18 cellular contexts compared by ENCODE assay signal in genomic region chr6:52513896-52514295, GRCh38.
DNase-seq lines count a peak whose midpoint lies in the region; ATAC-seq and TF ChIP-seq lines count a peak whose summit lies in the region.
"Had no signal": no experiment of that assay in that cellular context is flagged by ENCODE, and none has a peak within 500 bp of the region (broad histone marks: within the 10 kb centered on the region; RNA-seq: fewer than 3 reads in every experiment).

No MANE protein-coding gene starts in this region.

- H3K4me3 Mint-ChIP-seq in nephron progenitor cell (no peak overlapping the region), type B pancreatic cell (no peak overlapping the region)
- H3K4me3 Mint-ChIP-seq: immature natural killer cell; neural progenitor cell; T-helper 2 cell treated with Interferon-gamma antibody and Interleukin-4, amounts not matched to agents 5 μg/mL and 100 μg/mL, for 36 hours had no signal

- H3K4me1 Mint-ChIP-seq in nephron progenitor cell (peaks cover 55% of the 10 kb centered on the region), type B pancreatic cell (ENCODE audit: unreplicated experiment) (peaks cover 38% of the 10 kb centered on the region)

- WGBS in tibial nerve, 2 donors = 86% methylated on average over 4 of the region's 4 CpGs

- no peak for TF ChIP-seq POLR2A in tibial nerve (IDR thresholded peaks at IDR 0.05)

- H3K27me3 ChIP-seq in Panc1 (ENCODE audit: control insufficient read depth, insufficient read depth, low read length) (no peaks in the 10 kb centered on the region), tibial nerve (no peaks in the 10 kb centered on the region)
- H3K27me3 ChIP-seq: neural progenitor cell had no signal

- TF ChIP-seq CTCF in Panc1 (IDR thresholded peaks at IDR 0.05) (no peak), coronary artery (IDR thresholded peaks at IDR 0.05) (no peak), nephron progenitor cell (IDR thresholded peaks at IDR 0.05) (no peak), tibial nerve (IDR thresholded peaks at IDR 0.05) (no peak), type B pancreatic cell (conservative IDR thresholded peaks at IDR 0.05) (no peak)

- DNase-seq in Panc1 (ENCODE audit: low read depth, low spot score) = no peak
- no peak for DNase-seq in coronary artery (ENCODE audit: low spot score)
- DNase-seq in nephron progenitor cell = no peak
- DNase-seq in tibial nerve (ENCODE audit: low spot score in 2 of 2) = no peak
- DNase-seq in type B pancreatic cell (ENCODE audit: extremely low spot score, unreplicated experiment) = no peak
- no peak for DNase-seq in hypothalamus (lab: John Stamatoyannopoulos, UW)
- no peak for DNase-seq in 8988T
- DNase-seq: activated effector memory CD4-positive, alpha-beta T cell treated with Interleukin-2 at 50 U/mL for 16 hours; amygdala; immature natural killer cell; KG1; NCI-H2081; NCI-H510A treated with DMSO at 0.1 percent for 48 hours; stimulated activated CD4-positive, alpha-beta T cell treated with anti-CD3 and anti-CD28 coated beads, Interleukin-2, amount 100 ng/mL, for 24 hours had no signal

- H3K27ac Mint-ChIP-seq in nephron progenitor cell (peak overlapping the region; percentile 81), type B pancreatic cell (no peak overlapping the region)
- H3K27ac Mint-ChIP-seq: T-helper 2 cell treated with Interferon-gamma antibody and Interleukin-4, amounts not matched to agents 5 μg/mL and 100 μg/mL, for 36 hours had no signal

- H3K4me3 ChIP-seq in Panc1 (ENCODE audit: low read depth in 2 of 2, low read length in 2 of 2) (no peak overlapping the region), coronary artery (no peak overlapping the region), tibial nerve (no peak overlapping the region)
- H3K4me3 ChIP-seq: neural progenitor cell had no signal

- H3K27ac ChIP-seq in Panc1 (ENCODE audit: low read length) (peak overlapping the region; percentile 24; the same call in 1 of the 2 replicates), coronary artery (peak overlapping the region; percentile 44 to 92), tibial nerve (peak overlapping the region; percentile 31 to 97 (median 70))
- H3K27ac ChIP-seq: C4-2B, neural progenitor cell had no signal

- no peaks in the 10 kb centered on the region for H3K27me3 Mint-ChIP-seq in nephron progenitor cell (ENCODE audit: low read depth, poor library complexity)
- H3K27me3 Mint-ChIP-seq in type B pancreatic cell = no peaks in the 10 kb centered on the region

- H3K4me1 ChIP-seq in Panc1 (ENCODE audit: control insufficient read depth, insufficient read depth, low read length) (peaks cover 45% of the 10 kb centered on the region), tibial nerve (peaks cover 3 to 94% (median 61%) of the 10 kb centered on the region in 4 donors)

- H3K36me3 ChIP-seq in Panc1 (ENCODE audit: control insufficient read depth, insufficient read depth, low read length) (peaks cover 7% of the 10 kb centered on the region), tibial nerve (peaks cover 0 to 22% (median 0%) of the 10 kb centered on the region in 3 donors)
- H3K36me3 ChIP-seq: neural progenitor cell had no signal

- H3K9me3 Mint-ChIP-seq in nephron progenitor cell = no peaks in the 10 kb centered on the region
- H3K9me3 Mint-ChIP-seq in type B pancreatic cell = no peaks in the 10 kb centered on the region
- H3K9me3 Mint-ChIP-seq: immature natural killer cell; neural progenitor cell; T-helper 2 cell treated with Interferon-gamma antibody and Interleukin-4, amounts not matched to agents 5 μg/mL and 100 μg/mL, for 36 hours had no signal

- ATAC-seq in Panc1 = no peak
- ATAC-seq: activated CD4-positive, CD25-positive, alpha-beta regulatory T cell treated with anti-CD3 and anti-CD28 coated beads, Interleukin-2, amount 50 U/mL, for 24 hours had no signal

- POLR2A ChIA-PET in Panc1 (lab: Charles Lee) = interaction anchor here (0.6 kb wide), 1 partner anchor 90 kb away, joined by 3 read pairs; no protein-coding TSS in a partner anchor

- H3K9me3 ChIP-seq in Panc1 (ENCODE audit: control insufficient read depth, insufficient read depth, low read depth, low read length) = no peaks in the 10 kb centered on the region
- no peaks in the 10 kb centered on the region for H3K9me3 ChIP-seq in tibial nerve

- H3K36me3 Mint-ChIP-seq in nephron progenitor cell (ENCODE audit: low read depth) (peaks cover 51% of the 10 kb centered on the region), type B pancreatic cell (peaks cover 38% of the 10 kb centered on the region)

- intact Hi-C loops in Panc1 (cut with micrococcal nuclease; ENCODE audit: unreplicated experiment) = no loop called here

- TF ChIP-seq EP300 in tibial nerve (IDR thresholded peaks at IDR 0.05) = no peak

- BruUV-seq in Panc1 (replicated peaks; lab: Mats Ljungman, UMichigan) = no TSS peak

- in situ Hi-C loops in Panc1 (cut with HindIII; ENCODE audit: low pct_unique_long_range_greater_than_20kb, low sequenced_read_pairs) = no loop called here

- CTCF ChIA-PET in Panc1 (lab: Charles Lee) = no interaction called here
